13 cellular contexts compared by ENCODE assay signal in the genomic region with DNA sequence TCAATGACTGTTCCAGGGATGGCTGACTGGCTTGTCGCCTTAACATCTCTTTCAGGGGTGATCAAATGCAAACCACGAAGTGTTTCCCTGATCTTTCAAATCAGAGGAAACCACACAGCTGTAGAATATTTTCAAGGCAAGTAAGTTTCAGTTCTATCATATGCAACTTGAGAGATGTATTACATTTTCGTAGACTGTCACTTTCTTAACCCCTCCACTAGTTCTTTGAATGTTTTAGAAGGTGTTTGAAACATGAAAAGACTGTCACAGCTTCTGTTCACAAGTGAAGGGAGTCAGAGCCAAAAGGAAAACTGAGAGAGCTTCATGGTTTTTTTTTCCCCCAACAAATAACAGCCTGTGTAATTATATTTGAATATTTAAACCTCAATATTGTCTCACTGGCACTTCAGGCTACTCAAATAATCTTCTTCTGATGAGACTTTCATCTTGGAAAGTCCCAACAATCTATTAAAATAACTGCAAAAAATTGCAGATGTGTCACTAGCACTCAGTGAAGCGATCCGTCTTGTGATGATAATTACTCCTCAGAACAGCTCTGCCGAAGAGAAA. TPM values are rescaled to one million over a fixed set of nuclear protein-coding genes. Genes with fewer than 3 reads are reported as not detected.
A peak's percentile ranks its signal among the peaks of the same experiment; 100 is the strongest.
DNase-seq lines count a peak whose midpoint lies in the region; ATAC-seq, FAIRE-seq and TF ChIP-seq lines count a peak whose summit lies in the region.
"Had no signal": no experiment of that assay in that cellular context is flagged by ENCODE, and none has a peak within 500 bp of the region (broad histone marks: within the 10 kb centered on the region; RNA-seq: fewer than 3 reads in every experiment).

No MANE protein-coding gene starts in this region.

- SMC1A ChIA-PET in GM12878 (lab: Charles Lee; ENCODE audit: uncharacterized antibody, unreplicated experiment), result interaction anchor here (0.6 to 4.6 kb wide), 20 partner anchors 11 to 377 kb away, joined by 3 to 30 read pairs (median 4); no protein-coding TSS in a partner anchor

- peaks cover 8% of the 10 kb centered on the region for H3K4me1 Mint-ChIP-seq in activated CD4-positive, alpha-beta T cell treated with anti-CD3 and anti-CD28 coated beads, Interleukin-2, amount 10 ng/mL, durations not matched to agents 24 days and 14 days

- no peaks in the 10 kb centered on the region for H3K36me3 ChIP-seq in GM12878 (ENCODE audit: control insufficient read depth in 2 of 2, insufficient read depth in 2 of 2, low read length in 1 of 2)
- H3K36me3 ChIP-seq: heart left ventricle, spleen had no signal

- H3K4me3 Mint-ChIP-seq in activated CD4-positive, alpha-beta T cell treated with anti-CD3 and anti-CD28 coated beads, Interleukin-2, amount 10 ng/mL, durations not matched to agents 24 days and 14 days, result no peak overlapping the region
- H3K4me3 Mint-ChIP-seq: activated naive CD4-positive, alpha-beta T cell treated with anti-CD3 and anti-CD28 coated beads, Interleukin-2, amount 50 U/mL, for 24 hours had no signal

- peak; percentile 63 for ATAC-seq in GM18505 (IDR thresholded peaks at IDR 0.05; ENCODE audit: unreplicated experiment)
- peak; percentile 61 for ATAC-seq in HG03066 (IDR thresholded peaks at IDR 0.05; ENCODE audit: low read depth, unreplicated experiment)
- peak; percentile 92 for ATAC-seq in GM12878
- ATAC-seq in GM19455 (IDR thresholded peaks at IDR 0.05; ENCODE audit: unreplicated experiment), result no peak
- ATAC-seq: heart left ventricle had no signal

- peaks cover 53% of the 10 kb centered on the region for H3K27me3 Mint-ChIP-seq in activated CD4-positive, alpha-beta T cell treated with anti-CD3 and anti-CD28 coated beads, Interleukin-2, amount 10 ng/mL, durations not matched to agents 24 days and 14 days

- RAD21 ChIA-PET in GM12878 (lab: Charles Lee; ENCODE audit: unreplicated experiment), result interaction anchor here (0.7 to 2.5 kb wide), 16 partner anchors 10 to 287 kb away, joined by 3 to 11 read pairs (median 4); partner anchors contain the start of gene CAPN7

- peak overlapping the region; percentile 23 for H3K4me2 ChIP-seq in GM12878 (ENCODE audit: control insufficient read depth, insufficient read depth)

- TF ChIP-seq POLR2A in GM18505 (IDR thresholded peaks at IDR 0.05; ENCODE audit: borderline replicate concordance, extremely low read depth, insufficient read depth, insufficient read length) (no peak), GM12878 (IDR thresholded peaks at IDR 0.05; ENCODE audit: low read depth, low read length) (no peak)

- no peak for TF ChIP-seq RAD21 in GM12878 (IDR thresholded peaks at IDR 0.05; ENCODE audit: insufficient read depth, low read depth, low read length)

- CTCF ChIA-PET in GM12878 (lab: Yijun Ruan, JAX), result interaction anchor here (0.6 to 2.8 kb wide), 14 partner anchors 9 to 450 kb away, joined by 3 to 26 read pairs (median 4); no protein-coding TSS in a partner anchor

- intact Hi-C loops in GM12878 (cut with micrococcal nuclease; ENCODE audit: unreplicated experiment), result no loop called here
- intact Hi-C loops in activated CD4-positive, alpha-beta T cell treated with anti-CD3 and anti-CD28 coated beads, Interleukin-2, amount 10 ng/mL, durations not matched to agents 24 days and 14 days (cut with micrococcal nuclease), result no loop called here

- in situ Hi-C loops in GM12878 (cut with MboI), result no loop called here

- no peaks in the 10 kb centered on the region for H3K36me3 Mint-ChIP-seq in activated CD4-positive, alpha-beta T cell treated with anti-CD3 and anti-CD28 coated beads, Interleukin-2, amount 10 ng/mL, durations not matched to agents 24 days and 14 days (ENCODE audit: low read depth)
- H3K36me3 Mint-ChIP-seq: activated naive CD4-positive, alpha-beta T cell treated with anti-CD3 and anti-CD28 coated beads, Interleukin-2, amount 50 U/mL, for 24 hours had no signal

- FAIRE-seq in GM12878 (lab: Jason Lieb, UNC), result peak; percentile 90

- H3K9me3 Mint-ChIP-seq in activated CD4-positive, alpha-beta T cell treated with anti-CD3 and anti-CD28 coated beads, Interleukin-2, amount 10 ng/mL, durations not matched to agents 24 days and 14 days, result no peaks in the 10 kb centered on the region
- H3K9me3 Mint-ChIP-seq: activated naive CD4-positive, alpha-beta T cell treated with anti-CD3 and anti-CD28 coated beads, Interleukin-2, amount 50 U/mL, for 24 hours had no signal

- POLR2A ChIA-PET in GM12878 (lab: Charles Lee), result interaction anchor here (0.8 to 1.5 kb wide), 4 partner anchors 8 to 182 kb away, joined by 3 to 7 read pairs (median 3); no protein-coding TSS in a partner anchor

- H3K27me3 ChIP-seq in GM12878 (replicated peaks in 1 of 2; ENCODE audit: control insufficient read depth in 2 of 2, insufficient read depth in 2 of 2, low read length in 1 of 2), result no peaks in the 10 kb centered on the region

- no peak overlapping the region for H3K27ac Mint-ChIP-seq in activated CD4-positive, alpha-beta T cell treated with anti-CD3 and anti-CD28 coated beads, Interleukin-2, amount 10 ng/mL, durations not matched to agents 24 days and 14 days
- H3K27ac Mint-ChIP-seq: activated naive CD4-positive, alpha-beta T cell treated with anti-CD3 and anti-CD28 coated beads, Interleukin-2, amount 50 U/mL, for 24 hours had no signal

- H3K4me3 ChIP-seq in GM12878, result peak overlapping the region; percentile 34; the same call in 1 of the 2 replicates
- H3K4me3 ChIP-seq: heart left ventricle had no signal

- TF ChIP-seq EP300 in GM12878 (IDR thresholded peaks at IDR 0.05; ENCODE audit: borderline replicate concordance in 1 of 2, control insufficient read depth in 1 of 2, low read depth in 2 of 2, low read length in 2 of 2), result peak; percentile 17 to 18; a peak in 1 of 4 replicates

- no peaks in the 10 kb centered on the region for H3K79me2 ChIP-seq in GM12878 (ENCODE audit: control insufficient read depth, insufficient read depth, low read length)

- no TSS peak for BruUV-seq in GM12878 (replicated peaks; lab: Mats Ljungman, UMichigan)

- H4K20me1 ChIP-seq in GM12878 (ENCODE audit: control insufficient read depth, insufficient read depth), result no peaks in the 10 kb centered on the region

- peak overlapping the region; percentile 46 for H2AFZ ChIP-seq in GM12878 (ENCODE audit: control insufficient read depth, low read depth, low read length)

- H3K27ac ChIP-seq in GM12878 (ENCODE audit: control insufficient read depth, insufficient read depth), result peak overlapping the region; percentile 35
- H3K27ac ChIP-seq: dorsolateral prefrontal cortex, heart left ventricle, spleen had no signal

- DNase-seq in GM20000 (ENCODE audit: low spot score), result peak; percentile 46
- DNase-seq in GM12878 (ENCODE audit: low read depth, low spot score), result peak; percentile 40
- no peak for DNase-seq in activated CD4-positive, alpha-beta T cell treated with anti-CD3 and anti-CD28 coated beads, Interleukin-2, amount 10 ng/mL, durations not matched to agents 24 days and 14 days
- DNase-seq in NCI-H1930 (lab: John Stamatoyannopoulos, UW), result no peak
- no peak for DNase-seq in activated CD8-positive, alpha-beta memory T cell treated with anti-CD3 and anti-CD28 coated beads for 24 hours
- DNase-seq: dorsolateral prefrontal cortex, heart left ventricle, midbrain, spleen had no signal

- 2% methylated on average over 6 of the region's 6 CpGs for WGBS in GM12878 (ENCODE audit: insufficient coverage, insufficient replicate concordance, low lambda C conversion rate, missing lambda C conversion rate)

- peaks cover 8% of the 10 kb centered on the region; the same call in 1 of the 2 replicates for H3K4me1 ChIP-seq in GM12878 (ENCODE audit: control insufficient read depth, insufficient read depth, low read length)

- H3K9me3 ChIP-seq in GM12878 (replicated peaks; ENCODE audit: control insufficient read depth, insufficient read depth, low read length), result no peaks in the 10 kb centered on the region; the same call in 2 of the 3 replicates
- H3K9me3 ChIP-seq: heart left ventricle, spleen had no signal

- no peak for TF ChIP-seq CTCF in GM20000 (IDR thresholded peaks at IDR 0.05; ENCODE audit: extremely low read depth, missing control alignments)
- TF ChIP-seq CTCF in GM12878 (IDR thresholded peaks at IDR 0.05 in 2 of 3, conservative IDR thresholded peaks at IDR 0.05 in 1 of 3; ENCODE audit: control insufficient read depth in 2 of 3, extremely low read depth in 1 of 3, insufficient read depth in 1 of 3, low read depth in 3 of 3, low read length in 3 of 3), result no peak

- peak overlapping the region; percentile 16; the same call in 1 of the 2 replicates for H3K9ac ChIP-seq in GM12878 (ENCODE audit: control insufficient read depth, insufficient read depth, low read length)

TF ChIP-seq in GM12878, 131 proteins besides CTCF, POLR2A, EP300 and RAD21 (continues in another document):
- no peak for TF ChIP-seq RCOR1 (conservative IDR thresholded peaks at IDR 0.05; ENCODE audit: low read depth, low read length)
- no peak for TF ChIP-seq ATF3 (IDR thresholded peaks at IDR 0.05; ENCODE audit: borderline replicate concordance, extremely low read depth, low read depth, low read length)
- no peak for TF ChIP-seq SREBF2 (IDR thresholded peaks at IDR 0.05; ENCODE audit: low read length)
- TF ChIP-seq WRNIP1 (IDR thresholded peaks at IDR 0.05; ENCODE audit: borderline replicate concordance, low read depth, low read length), result no peak
- 0 out of 2 replicates have a peak, but pooled peaks have one; percentile 16 for TF ChIP-seq MEF2A (IDR thresholded peaks at IDR 0.05; ENCODE audit: insufficient read depth, low read depth, low read length)

RNA-seq across cellular contexts. Expression of gene CAPN7, which starts 25.9 kb away (rescaled TPM):
- 142 and 155 TPM in 2 replicates for total RNA-seq in GM12878 (2013; cell fraction: nucleolus; rRNA removed)
- total RNA-seq in GM12878 (2014; rRNA removed), result 16.5 and 19.9 TPM in 2 replicates
- total RNA-seq in GM12878 (2014; rRNA removed; fragmentation: Illumina TruSeq; extraction: Trizol), result 17.2 and 18.6 TPM in 2 replicates
- 19.2 and 24.4 TPM in 2 replicates for total RNA-seq in GM12878 (2021)
- 6.1 TPM for polyA plus RNA-seq in GM12878 (2011; ENCODE audit: low read depth)
- polyA plus RNA-seq in GM12878 (2011; rRNA removed), result 24.6 and 41.2 TPM in 2 replicates
- polyA plus RNA-seq in GM12878 (2011; cell fraction: cytosol; rRNA removed), result 10.6 and 10.9 TPM in 2 replicates
- 37.1 and 54.9 TPM in 2 replicates for polyA plus RNA-seq in GM12878 (2011; cell fraction: nucleus; rRNA removed)
- 10.0 and 13.8 TPM in 2 replicates for polyA plus RNA-seq in GM12878 (2012)
- polyA plus RNA-seq in GM12878 (2014; fragmentation: Illumina TruSeq; extraction: Trizol), result 19.2 and 25.4 TPM in 2 replicates
- 1 to 10 TPM; 5.3 to 6.7 TPM for polyA plus RNA-seq in GM12878 (2014; fragmentation: Nextera tagmentation; extraction: Ambion mirVana)
- polyA plus RNA-seq in GM12878 (2014; rRNA removed), result 13.4 and 15.2 TPM in 2 replicates
- 10 to 100 TPM; 24.3 to 27.0 TPM for polyA plus RNA-seq in GM12878 (2016; fragmentation: Nextera tagmentation; extraction: Ambion mirVana)
- 15.8 and 20.5 TPM in 2 replicates for polyA minus RNA-seq in GM12878 (2011; rRNA and poly(A)+ RNA removed)
- 7.8 and 10.0 TPM in 2 replicates for polyA minus RNA-seq in GM12878 (2011; cell fraction: cytosol; rRNA and poly(A)+ RNA removed)
- polyA minus RNA-seq in GM12878 (2011; cell fraction: nucleus; rRNA and poly(A)+ RNA removed), result 32.0 and 49.4 TPM in 2 replicates
- 25.4 and 29.9 TPM in 2 replicates for total RNA-seq in activated CD4-positive, alpha-beta T cell treated with anti-CD3 and anti-CD28 coated beads, Interleukin-2, amount 10 ng/mL, durations not matched to agents 24 days and 14 days

Comparison
In these comparisons a context has a peak if more than half of its experiments do, and no peak if none do; other contexts are left out.
1. DNase-seq: peak in GM20000 (single experiment) and GM12878 (single experiment); none in activated CD4-positive, alpha-beta T cell treated with anti-CD3 and anti-CD28 coated beads, Interleukin-2, amount 10 ng/mL, durations not matched to agents 24 days and 14 days (single experiment), NCI-H1930 (0 of 2) and activated CD8-positive, alpha-beta memory T cell treated with anti-CD3 and anti-CD28 coated beads for 24 hours (single experiment).